Comparison of ENCODE assay signal across 21 cellular contexts in the genomic region with DNA sequence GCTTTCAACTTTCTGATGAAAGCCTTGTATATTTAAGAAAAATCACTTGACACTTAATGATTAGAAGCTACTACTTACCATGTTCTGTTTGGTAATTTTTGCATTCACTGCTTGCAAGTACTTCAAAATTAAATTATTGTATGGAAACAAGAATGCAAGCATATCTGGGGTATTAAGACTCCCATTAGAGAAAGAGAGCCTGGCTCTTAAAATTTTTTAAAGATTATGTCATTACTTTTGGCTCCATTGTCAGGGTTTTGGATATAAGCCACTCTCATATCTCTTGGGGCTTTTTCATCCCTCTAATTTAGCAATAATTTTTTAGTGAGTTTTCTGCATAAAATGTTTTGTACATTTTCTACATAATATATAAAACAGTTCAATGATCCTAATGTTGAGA.
"Had no signal": no experiment of that assay in that cellular context is flagged by ENCODE, and none has a peak within 500 bp of the region (broad histone marks: within the 10 kb centered on the region; RNA-seq: fewer than 3 reads in every experiment).

No MANE protein-coding gene starts in this region.

- DNase-seq: activated CD4-positive, alpha-beta T cell treated with anti-CD3 and anti-CD28 coated beads, Interleukin-2, amount 10 ng/mL, durations not matched to agents 24 days and 14 days; activated CD4-positive, CD25-positive, alpha-beta regulatory T cell; activated CD8-positive, alpha-beta T cell treated with anti-CD3 and anti-CD28 coated beads for 36 hours; activated naive CD4-positive, alpha-beta T cell treated with Interleukin-2 at 50 U/mL for 16 hours; activated naive CD8-positive, alpha-beta T cell treated with anti-CD3 and anti-CD28 coated beads, Interleukin-2, amount 10 ng/mL, durations not matched to agents 7 days and 5 days; activated T-cell treated with anti-CD3 and anti-CD28 coated beads, Interleukin-2, amount 50 U/mL, for 1 hour; brain microvascular endothelial cell; colonic mucosa; gastrocnemius medialis; heart right ventricle; immature natural killer cell; kidney glomerular epithelial cell; mucosa of descending colon; naive B cell; small intestine; stimulated activated CD4-positive, alpha-beta T cell treated with anti-CD3 and anti-CD28 coated beads, Interleukin-15, amount 100 ng/mL, for 24 hours; stimulated activated CD4-positive, alpha-beta T cell treated with anti-CD3 and anti-CD28 coated beads, Interleukin-2, amount 100 ng/mL, for 48 hours; T1000 had no signal

- H3K27me3 ChIP-seq: brain microvascular endothelial cell, colonic mucosa, gastrocnemius medialis had no signal

- ATAC-seq: activated CD8-positive, alpha-beta T cell treated with anti-CD3 and anti-CD28 coated beads for 36 hours; activated T-helper 17 cell treated with anti-CD3 and anti-CD28 coated beads, Interleukin-2, amount 50 U/mL, for 72 hours; gastrocnemius medialis; heart right ventricle; mucosa of descending colon; right cardiac atrium had no signal

- H3K4me1 ChIP-seq: colonic mucosa, prostate gland had no signal

- H3K27ac ChIP-seq: brain microvascular endothelial cell, colonic mucosa, prostate gland had no signal

- H3K9me3 ChIP-seq: colonic mucosa, gastrocnemius medialis, heart right ventricle, mucosa of descending colon, prostate gland had no signal

- H3K36me3 ChIP-seq: brain microvascular endothelial cell, colonic mucosa, gastrocnemius medialis, prostate gland had no signal

- H3K4me3 ChIP-seq: colonic mucosa, gastrocnemius medialis, heart right ventricle, mucosa of descending colon, prostate gland had no signal
